9 cellular contexts compared by ENCODE assay signal in the genomic region with DNA sequence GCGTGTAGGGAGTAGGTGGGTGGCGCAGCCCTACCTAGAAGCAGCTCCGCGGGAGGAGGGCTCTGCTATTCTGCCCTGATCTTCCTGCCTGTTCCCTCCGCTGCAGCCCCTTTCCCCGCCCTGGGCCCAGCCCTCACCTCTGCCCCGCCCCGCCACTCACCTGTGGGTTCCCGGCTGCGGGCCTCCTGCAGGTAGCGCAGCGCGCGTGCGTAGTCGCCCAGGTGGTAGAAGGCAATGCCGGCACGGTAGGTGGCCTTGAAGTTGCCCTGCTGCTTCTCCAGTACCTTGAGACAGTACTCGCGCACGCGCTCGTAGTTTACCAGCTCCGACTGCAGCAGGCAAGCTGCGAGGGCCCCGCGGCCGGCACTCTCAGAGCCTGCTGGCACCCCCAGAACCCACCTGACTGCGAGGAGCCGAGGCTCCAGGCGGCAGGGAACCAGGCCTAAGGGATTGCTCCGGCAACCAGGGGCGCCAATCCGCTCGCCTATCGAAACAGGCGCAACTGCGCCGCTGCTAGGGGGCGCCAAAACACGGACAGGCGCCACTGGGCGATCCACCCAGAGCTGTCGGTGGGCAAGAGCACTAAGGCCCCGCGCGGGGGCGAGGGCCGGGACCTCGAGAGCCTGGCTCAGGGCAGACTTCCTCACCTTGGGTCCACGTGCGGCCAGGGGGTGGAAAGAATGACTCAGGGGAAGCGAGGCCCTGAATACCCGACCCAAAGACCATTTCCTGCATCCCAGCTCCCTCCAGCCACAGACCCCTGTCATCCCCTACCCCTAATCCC. TPM values are rescaled to one million over a fixed set of nuclear protein-coding genes. Genes with fewer than 3 reads are reported as not detected.
DNase-seq lines count a peak whose midpoint lies in the region; ATAC-seq and TF ChIP-seq lines count a peak whose summit lies in the region.
"Had no signal": no experiment of that assay in that cellular context is flagged by ENCODE, and none has a peak within 500 bp of the region (broad histone marks: within the 10 kb centered on the region; RNA-seq: fewer than 3 reads in every experiment).

No MANE protein-coding gene starts in this region.

- in situ Hi-C loops in KBM-7 (cut with MboI; ENCODE audit: low pct_unique_long_range_greater_than_20kb, low sequenced_read_pairs) = no loop called here

- peaks cover 2% of the 10 kb centered on the region for H3K9me3 ChIP-seq in WERI-Rb-1 (ENCODE audit: severe bottlenecking)

- peak; percentile 34 for TF ChIP-seq CTCF in BJ (IDR thresholded peaks at IDR 0.05; ENCODE audit: insufficient read depth, low read depth, low read length)
- TF ChIP-seq CTCF in WERI-Rb-1 (IDR thresholded peaks at IDR 0.05; ENCODE audit: low read depth, low read length) = peak; percentile 83
- TF ChIP-seq CTCF in kidney epithelial cell (IDR thresholded peaks at IDR 0.05; ENCODE audit: insufficient read depth, low read length, poor library complexity, severe bottlenecking) = peak; percentile 53

- no peak for ATAC-seq in HG02642 (IDR thresholded peaks at IDR 0.05; ENCODE audit: poor library complexity, unreplicated experiment)
- no peak for ATAC-seq in HG03095 (IDR thresholded peaks at IDR 0.05; ENCODE audit: unreplicated experiment)

- CTCF ChIA-PET in BJ (lab: Yijun Ruan, JAX) = interaction anchor here (0.7 to 4.6 kb wide), 4 partner anchors 9 to 77 kb away, joined by 3 to 27 read pairs (median 4); no protein-coding TSS in a partner anchor

- H3K27ac ChIP-seq in WERI-Rb-1 = no peak overlapping the region

- DNase-seq in BJ (ENCODE audit: low read depth) (no peak), KBM-7 (peak; percentile 27), WERI-Rb-1 (peak; percentile 58), kidney epithelial cell (ENCODE audit: low read depth) (no peak), NCI-H524 treated with DMSO at 0.1 percent for 48 hours (lab: John Stamatoyannopoulos, UW) (no peak), dedifferentiated amniotic fluid mesenchymal stem cell (ENCODE audit: extremely low spot score) (no peak)

- POLR2A ChIA-PET in BJ (lab: Charles Lee) = no interaction called here

- H3K36me3 ChIP-seq in BJ (ENCODE audit: control insufficient read depth, insufficient read depth, low read length) (no peaks in the 10 kb centered on the region; the same call in 1 of the 2 replicates), WERI-Rb-1 (no peaks in the 10 kb centered on the region), kidney epithelial cell (ENCODE audit: control insufficient read depth, insufficient read depth, low read length) (no peaks in the 10 kb centered on the region)

- H3K27me3 ChIP-seq in BJ (ENCODE audit: control insufficient read depth, insufficient read depth, low read length) (peaks cover 14% of the 10 kb centered on the region), WERI-Rb-1 (ENCODE audit: insufficient read depth, low read depth, severe bottlenecking) (peaks cover 53% of the 10 kb centered on the region), kidney epithelial cell (ENCODE audit: control insufficient read depth, insufficient read depth, low read length) (peaks cover 28% of the 10 kb centered on the region)

- no peak overlapping the region for H3K4me3 ChIP-seq in BJ (ENCODE audit: low read depth, low read length)
- H3K4me3 ChIP-seq in WERI-Rb-1 (ENCODE audit: low read depth, low read length) = no peak overlapping the region; the same call in 1 of the 2 replicates
- no peak overlapping the region for H3K4me3 ChIP-seq in kidney epithelial cell (ENCODE audit: low read depth, low read length)

RNA-seq across cellular contexts. Expression of gene TTC9B, which starts 1.0 kb away (rescaled TPM):
- not detected in 2 replicates for polyA plus RNA-seq in BJ (2011; rRNA removed)
- not detected in 2 replicates for polyA minus RNA-seq in BJ (2011; rRNA and poly(A)+ RNA removed)
- not detected in 2 replicates for total RNA-seq in kidney epithelial cell
- total RNA-seq: pulmonary artery endothelial cell had no signal

RNA-seq across cellular contexts. Expression of gene CCNP, which starts 9.3 kb away (rescaled TPM):
- polyA plus RNA-seq in BJ (2011; rRNA removed) = 0.06 and 0.17 TPM in 2 replicates
- 0.09 TPM in 1 of 2 replicates, not detected in the other for polyA minus RNA-seq in BJ (2011; rRNA and poly(A)+ RNA removed)
- 0.17 and 1.3 TPM in 2 replicates for total RNA-seq in kidney epithelial cell

RNA-seq across cellular contexts. Expression of gene MAP3K10, which starts 26.0 kb away (rescaled TPM):
- 3.6 and 3.7 TPM in 2 replicates for polyA plus RNA-seq in BJ (2011; rRNA removed)
- polyA minus RNA-seq in BJ (2011; rRNA and poly(A)+ RNA removed) = 4.8 and 8.3 TPM in 2 replicates
- 13.8 and 16.8 TPM in 2 replicates for total RNA-seq in kidney epithelial cell

Comparison
In these comparisons a context has a peak if more than half of its experiments do, and no peak if none do; other contexts are left out.
1. DNase-seq: peak in KBM-7 (single experiment) and WERI-Rb-1 (single experiment); none in BJ (single experiment), kidney epithelial cell (single experiment), NCI-H524 treated with DMSO at 0.1 percent for 48 hours (single experiment) and dedifferentiated amniotic fluid mesenchymal stem cell (single experiment).
2. Peak in every context shown above with its lines, with median percentiles within 50 percentile points of each other: CTCF ChIP-seq.